1 cellular context compared by ENCODE assay signal in the genomic region with DNA sequence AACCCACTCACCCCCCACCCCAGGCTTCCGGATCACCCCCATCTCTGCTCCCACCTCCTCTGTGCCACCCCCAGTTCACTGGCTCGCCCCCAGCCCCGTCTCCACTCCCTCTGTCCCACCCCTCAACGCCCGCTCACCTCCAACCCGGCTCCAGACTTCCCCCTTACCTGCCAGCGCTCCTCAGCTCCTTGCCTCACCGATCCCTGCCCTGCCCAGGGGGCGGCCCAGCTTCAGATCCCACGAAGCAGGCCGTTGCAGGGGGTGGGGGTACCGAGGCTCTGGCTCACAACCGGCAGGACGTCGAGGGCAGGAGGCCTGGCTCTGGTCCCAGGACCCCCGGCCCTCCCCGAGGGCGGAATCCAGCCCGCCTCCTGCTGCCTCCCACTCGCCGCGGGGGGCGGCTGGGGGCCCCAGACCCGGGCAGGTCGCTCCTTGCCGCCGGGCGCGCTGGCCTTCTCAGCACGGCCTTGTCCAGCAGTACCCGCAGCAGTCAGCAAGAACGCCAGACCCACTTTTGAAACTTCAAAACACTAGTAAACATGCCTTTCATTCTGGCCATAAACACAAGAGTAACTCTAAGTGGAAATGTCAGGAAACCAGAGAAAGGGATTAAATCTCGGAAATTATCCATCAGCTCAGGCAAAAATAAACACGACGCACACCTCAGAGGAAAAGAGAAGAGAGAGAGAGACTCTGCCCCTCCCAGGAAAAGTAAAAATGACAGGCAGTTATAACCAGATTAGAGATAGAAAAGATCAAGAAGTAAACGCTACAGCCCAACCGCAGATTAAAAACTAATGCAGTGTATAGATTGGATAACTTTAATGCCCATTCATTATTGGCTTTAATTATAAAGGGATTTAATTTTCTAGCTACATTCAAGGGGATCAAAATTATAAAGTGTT.
TF ChIP-seq lines count a peak whose summit lies in the region.

No MANE protein-coding gene starts in this region.

TF ChIP-seq in K562, 482 proteins besides CTCF, POLR2A, EP300 and RAD21 (continued from another document and continues in another):
- TF ChIP-seq ZNF518B (CRISPR knock-in tag; IDR thresholded peaks at IDR 0.05) (no peak), ERF (CRISPR knock-in tag; IDR thresholded peaks at IDR 0.05) (0 out of 2 replicates have a peak, but pooled peaks have one; percentile 41), NR4A1 (CRISPR knock-in tag; IDR thresholded peaks at IDR 0.05) (0 out of 2 replicates have a peak, but pooled peaks have one; percentile 12), NR4A1 (tag; IDR thresholded peaks at IDR 0.05) (no peak), MEF2D (tag; conservative IDR thresholded peaks at IDR 0.05; ENCODE audit: low read depth) (no peak), ZNF740 (CRISPR knock-in tag; IDR thresholded peaks at IDR 0.05) (no peak), ZNF740 (tag; IDR thresholded peaks at IDR 0.05) (0 out of 4 replicates have a peak, but pooled peaks of 1 of the 2 experiments have one; percentile 32), DMBX1 (CRISPR knock-in tag; IDR thresholded peaks at IDR 0.05; ENCODE audit: borderline replicate concordance) (0 out of 2 replicates have a peak, but pooled peaks have one; percentile 40), ZNF3 (CRISPR knock-in tag; IDR thresholded peaks at IDR 0.05) (no peak), ZNF174 (CRISPR knock-in tag; IDR thresholded peaks at IDR 0.05) (no peak), ZEB2 (IDR thresholded peaks at IDR 0.05) (peak; percentile 18; the same call in 1 of the 2 replicates), ZNF584 (CRISPR knock-in tag; IDR thresholded peaks at IDR 0.05; ENCODE audit: low read depth) (no peak), IRF2 (CRISPR knock-in tag; IDR thresholded peaks at IDR 0.05) (no peak), HDAC1 (IDR thresholded peaks at IDR 0.05) (no peak), STAT5B (CRISPR knock-in tag; IDR thresholded peaks at IDR 0.05) (no peak), ZNF655 (CRISPR knock-in tag; IDR thresholded peaks at IDR 0.05) (no peak), CBX2 (IDR thresholded peaks at IDR 0.05; ENCODE audit: insufficient read depth, low read length, poor library complexity, severe bottlenecking) (no peak), ZNF121 (CRISPR knock-in tag; conservative IDR thresholded peaks at IDR 0.05) (no peak), SIRT6 (IDR thresholded peaks at IDR 0.05; ENCODE audit: low read depth, low read length) (no peak), ZBTB1 (CRISPR knock-in tag; IDR thresholded peaks at IDR 0.05; ENCODE audit: borderline replicate concordance, low read depth) (no peak), ZFX (CRISPR knock-in tag; IDR thresholded peaks at IDR 0.05) (peak; percentile 56), PPARD (CRISPR knock-in tag; IDR thresholded peaks at IDR 0.05) (no peak), ARHGAP35 (IDR thresholded peaks at IDR 0.05; ENCODE audit: partially characterized antibody) (no peak), PCBP2 (IDR thresholded peaks at IDR 0.05; ENCODE audit: low read depth, low read length, poor library complexity, severe bottlenecking) (no peak), MTA2 (IDR thresholded peaks at IDR 0.05; ENCODE audit: low read depth) (no peak), UBTF (IDR thresholded peaks at IDR 0.05; ENCODE audit: borderline replicate concordance in 1 of 2, low read depth in 2 of 2, low read length in 2 of 2) (no peak), ZNF408 (CRISPR knock-in tag; IDR thresholded peaks at IDR 0.05; ENCODE audit: low read depth) (no peak), ZKSCAN8 (CRISPR knock-in tag; IDR thresholded peaks at IDR 0.05) (no peak), CCNT2 (IDR thresholded peaks at IDR 0.05; ENCODE audit: borderline replicate concordance, extremely low read depth, insufficient read length, low read depth, low read length) (peak; percentile 19), HMG20B (CRISPR knock-in tag; IDR thresholded peaks at IDR 0.05) (no peak), MTA1 (IDR thresholded peaks at IDR 0.05; ENCODE audit: borderline replicate concordance) (0 out of 2 replicates have a peak, but pooled peaks have one; percentile 36), NONO (IDR thresholded peaks at IDR 0.05; ENCODE audit: low read depth in 2 of 2, low read length in 1 of 2) (no peak), ATF7 (IDR thresholded peaks at IDR 0.05) (no peak), PRMT5 (CRISPR knock-in tag; IDR thresholded peaks at IDR 0.05) (no peak), PHF21A (IDR thresholded peaks at IDR 0.05; ENCODE audit: borderline replicate concordance, low read depth) (no peak), KLF1 (tag; IDR thresholded peaks at IDR 0.05) (no peak), SMARCB1 (IDR thresholded peaks at IDR 0.05; ENCODE audit: insufficient read length, low read depth) (no peak), KLF13 (tag; IDR thresholded peaks at IDR 0.05; ENCODE audit: borderline replicate concordance, low read depth) (0 out of 2 replicates have a peak, but pooled peaks have one; percentile 30), ZNF511 (CRISPR knock-in tag; IDR thresholded peaks at IDR 0.05) (no peak), TFAM (CRISPR knock-in tag; conservative IDR thresholded peaks at IDR 0.05) (no peak), DACH1 (IDR thresholded peaks at IDR 0.05; ENCODE audit: partially characterized antibody) (no peak), HDAC2 (IDR thresholded peaks at IDR 0.05) (no peak; the same call in 1 of the 2 replicates), TARDBP (IDR thresholded peaks at IDR 0.05) (no peak), CEBPB (tag; IDR thresholded peaks at IDR 0.05) (no peak), YY1 (IDR thresholded peaks at IDR 0.05; ENCODE audit: borderline replicate concordance in 1 of 3, control insufficient read depth in 1 of 3, extremely low read depth in 1 of 3, insufficient read depth in 3 of 3, insufficient read length in 1 of 3, insufficient replicate concordance in 2 of 3, low read depth in 1 of 3, low read length in 2 of 3) (no peak), ZNF699 (CRISPR knock-in tag; IDR thresholded peaks at IDR 0.05; ENCODE audit: insufficient replicate concordance) (no peak), ZNF551 (CRISPR knock-in tag; IDR thresholded peaks at IDR 0.05) (no peak), PTBP1 (IDR thresholded peaks at IDR 0.05; ENCODE audit: low read depth, low read length) (no peak), MAX (CRISPR knock-in tag; IDR thresholded peaks at IDR 0.05) (no peak), MAZ (CRISPR knock-in tag; conservative IDR thresholded peaks at IDR 0.05 in 1 of 2, IDR thresholded peaks at IDR 0.05 in 1 of 2) (peak in 1 of 2 experiments; percentile 15; a peak in 1 of 4 replicates)
- TF ChIP-seq, protein P1, sequence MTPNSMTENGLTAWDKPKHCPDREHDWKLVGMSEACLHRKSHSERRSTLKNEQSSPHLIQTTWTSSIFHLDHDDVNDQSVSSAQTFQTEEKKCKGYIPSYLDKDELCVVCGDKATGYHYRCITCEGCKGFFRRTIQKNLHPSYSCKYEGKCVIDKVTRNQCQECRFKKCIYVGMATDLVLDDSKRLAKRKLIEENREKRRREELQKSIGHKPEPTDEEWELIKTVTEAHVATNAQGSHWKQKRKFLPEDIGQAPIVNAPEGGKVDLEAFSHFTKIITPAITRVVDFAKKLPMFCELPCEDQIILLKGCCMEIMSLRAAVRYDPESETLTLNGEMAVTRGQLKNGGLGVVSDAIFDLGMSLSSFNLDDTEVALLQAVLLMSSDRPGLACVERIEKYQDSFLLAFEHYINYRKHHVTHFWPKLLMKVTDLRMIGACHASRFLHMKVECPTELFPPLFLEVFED (CRISPR knock-in tag; conservative IDR thresholded peaks at IDR 0.05): no peak
- TF ChIP-seq, protein P2, sequence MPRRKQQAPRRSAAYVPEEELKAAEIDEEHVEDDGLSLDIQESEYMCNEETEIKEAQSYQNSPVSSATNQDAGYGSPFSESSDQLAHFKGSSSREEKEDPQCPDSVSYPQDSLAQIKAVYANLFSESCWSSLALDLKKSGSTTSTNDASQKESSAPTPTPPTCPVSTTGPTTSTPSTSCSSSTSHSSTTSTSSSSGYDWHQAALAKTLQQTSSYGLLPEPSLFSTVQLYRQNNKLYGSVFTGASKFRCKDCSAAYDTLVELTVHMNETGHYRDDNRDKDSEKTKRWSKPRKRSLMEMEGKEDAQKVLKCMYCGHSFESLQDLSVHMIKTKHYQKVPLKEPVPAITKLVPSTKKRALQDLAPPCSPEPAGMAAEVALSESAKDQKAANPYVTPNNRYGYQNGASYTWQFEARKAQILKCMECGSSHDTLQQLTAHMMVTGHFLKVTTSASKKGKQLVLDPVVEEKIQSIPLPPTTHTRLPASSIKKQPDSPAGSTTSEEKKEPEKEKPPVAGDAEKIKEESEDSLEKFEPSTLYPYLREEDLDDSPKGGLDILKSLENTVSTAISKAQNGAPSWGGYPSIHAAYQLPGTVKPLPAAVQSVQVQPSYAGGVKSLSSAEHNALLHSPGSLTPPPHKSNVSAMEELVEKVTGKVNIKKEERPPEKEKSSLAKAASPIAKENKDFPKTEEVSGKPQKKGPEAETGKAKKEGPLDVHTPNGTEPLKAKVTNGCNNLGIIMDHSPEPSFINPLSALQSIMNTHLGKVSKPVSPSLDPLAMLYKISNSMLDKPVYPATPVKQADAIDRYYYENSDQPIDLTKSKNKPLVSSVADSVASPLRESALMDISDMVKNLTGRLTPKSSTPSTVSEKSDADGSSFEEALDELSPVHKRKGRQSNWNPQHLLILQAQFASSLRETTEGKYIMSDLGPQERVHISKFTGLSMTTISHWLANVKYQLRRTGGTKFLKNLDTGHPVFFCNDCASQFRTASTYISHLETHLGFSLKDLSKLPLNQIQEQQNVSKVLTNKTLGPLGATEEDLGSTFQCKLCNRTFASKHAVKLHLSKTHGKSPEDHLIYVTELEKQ (CRISPR knock-in tag; IDR thresholded peaks at IDR 0.05): no peak
